21 cellular contexts compared by ENCODE assay signal in the genomic region with DNA sequence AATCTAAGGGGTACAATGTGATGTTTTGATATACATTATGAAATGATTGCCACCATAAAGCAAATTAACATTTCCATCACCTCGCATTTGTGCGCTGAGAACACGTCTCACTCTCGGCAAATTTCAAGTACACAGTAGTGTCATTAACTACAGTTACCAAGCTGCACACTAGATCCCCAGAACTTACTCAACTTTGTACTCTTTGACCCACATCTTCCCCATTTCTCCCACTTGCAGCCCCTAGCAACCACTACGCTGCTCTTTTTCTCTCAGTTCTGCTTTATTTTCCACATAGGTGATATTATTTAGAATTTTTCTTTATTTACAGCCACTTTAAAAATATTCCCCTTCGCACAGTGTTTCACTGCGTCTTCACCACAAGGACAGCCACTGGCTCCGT.
DNase-seq lines count a peak whose midpoint lies in the region; ATAC-seq and TF ChIP-seq lines count a peak whose summit lies in the region.
"Had no signal": no experiment of that assay in that cellular context is flagged by ENCODE, and none has a peak within 500 bp of the region (broad histone marks: within the 10 kb centered on the region; RNA-seq: fewer than 3 reads in every experiment).

No MANE protein-coding gene starts in this region.

- no peaks in the 10 kb centered on the region for H3K4me1 ChIP-seq in neural progenitor cell
- H3K4me1 ChIP-seq: BLaER1, thyroid gland had no signal

- peak overlapping the region; percentile 62 for H3K4me3 ChIP-seq in MG63
- no peak overlapping the region for H3K4me3 ChIP-seq in neural progenitor cell
- H3K4me3 ChIP-seq: BLaER1, thyroid gland had no signal

- H2AFZ ChIP-seq in neural progenitor cell (replicated peaks): no peak overlapping the region

- H3K4me1 Mint-ChIP-seq in T-helper 1 cell treated with Interleukin-12 subunit alpha and Interleukin-12 subunit beta and Interleukin-4 antibody, amounts not matched to agents 30 μg/mL and 1 μg/mL, for 36 hours (ENCODE audit: low read depth): peaks cover 9% of the 10 kb centered on the region
- H3K4me1 Mint-ChIP-seq in central memory CD8-positive, alpha-beta T cell: no peaks in the 10 kb centered on the region
- peaks cover 3% of the 10 kb centered on the region for H3K4me1 Mint-ChIP-seq in neural progenitor cell
- H3K4me1 Mint-ChIP-seq: mesothelial cell of epicardium had no signal

- no peak overlapping the region for H3K27ac Mint-ChIP-seq in T-helper 1 cell treated with Interleukin-12 subunit alpha and Interleukin-12 subunit beta and Interleukin-4 antibody, amounts not matched to agents 30 μg/mL and 1 μg/mL, for 36 hours
- H3K27ac Mint-ChIP-seq in central memory CD8-positive, alpha-beta T cell (ENCODE audit: low read depth): no peak overlapping the region
- H3K27ac Mint-ChIP-seq in neural progenitor cell: no peak overlapping the region
- H3K27ac Mint-ChIP-seq: dendritic cell treated with granulocyte-macrophage colony-stimulating factor and Interleukin-4, amounts not matched to agents 40 ng/mL and 50 ng/mL, for 4 days; mesothelial cell of epicardium had no signal

- ATAC-seq in central memory CD8-positive, alpha-beta T cell (replicated peaks; ENCODE audit: extremely low read depth, poor library complexity, severe bottlenecking): no peak
- no peak for ATAC-seq in GM19351 (IDR thresholded peaks at IDR 0.05; ENCODE audit: unreplicated experiment)
- ATAC-seq: esophagus mucosa, Panc1, sciatic nerve had no signal

- peak overlapping the region; percentile 35 for H3K4me2 ChIP-seq in neural progenitor cell
- H3K4me2 ChIP-seq: BLaER1 had no signal

- H3K27me3 ChIP-seq in MG63 (no peaks in the 10 kb centered on the region), neural progenitor cell (peaks cover 22% of the 10 kb centered on the region)
- H3K27me3 ChIP-seq: BLaER1 had no signal

- no peaks in the 10 kb centered on the region for H3K36me3 Mint-ChIP-seq in T-helper 1 cell treated with Interleukin-12 subunit alpha and Interleukin-12 subunit beta and Interleukin-4 antibody, amounts not matched to agents 30 μg/mL and 1 μg/mL, for 36 hours (ENCODE audit: low read depth)
- H3K36me3 Mint-ChIP-seq in central memory CD8-positive, alpha-beta T cell (ENCODE audit: insufficient read depth): no peaks in the 10 kb centered on the region
- H3K36me3 Mint-ChIP-seq in neural progenitor cell: no peaks in the 10 kb centered on the region
- H3K36me3 Mint-ChIP-seq: mesothelial cell of epicardium had no signal

- peak overlapping the region; percentile 52 for H3K4me3 Mint-ChIP-seq in T-helper 1 cell treated with Interleukin-12 subunit alpha and Interleukin-12 subunit beta and Interleukin-4 antibody, amounts not matched to agents 30 μg/mL and 1 μg/mL, for 36 hours
- H3K4me3 Mint-ChIP-seq in central memory CD8-positive, alpha-beta T cell: peak overlapping the region; percentile 33
- no peak overlapping the region for H3K4me3 Mint-ChIP-seq in neural progenitor cell
- H3K4me3 Mint-ChIP-seq: dendritic cell treated with granulocyte-macrophage colony-stimulating factor and Interleukin-4, amounts not matched to agents 40 ng/mL and 50 ng/mL, for 4 days; mesothelial cell of epicardium had no signal

- H3K27ac ChIP-seq in neural progenitor cell: no peak overlapping the region
- H3K27ac ChIP-seq: BLaER1, thyroid gland had no signal

- no peaks in the 10 kb centered on the region for H3K36me3 ChIP-seq in MG63
- no peaks in the 10 kb centered on the region for H3K36me3 ChIP-seq in neural progenitor cell
- H3K36me3 ChIP-seq: BLaER1, thyroid gland had no signal

- peaks cover 29% of the 10 kb centered on the region for H3K27me3 Mint-ChIP-seq in T-helper 1 cell treated with Interleukin-12 subunit alpha and Interleukin-12 subunit beta and Interleukin-4 antibody, amounts not matched to agents 30 μg/mL and 1 μg/mL, for 36 hours (ENCODE audit: low read depth)
- H3K27me3 Mint-ChIP-seq in central memory CD8-positive, alpha-beta T cell: peaks cover 47% of the 10 kb centered on the region
- H3K27me3 Mint-ChIP-seq in neural progenitor cell (ENCODE audit: insufficient read depth, low read depth): peaks cover 4% of the 10 kb centered on the region

- DNase-seq in T-helper 1 cell: no peak
- DNase-seq in MG63: no peak
- no peak for DNase-seq in central memory CD8-positive, alpha-beta T cell (ENCODE audit: low spot score in 2 of 2)
- DNase-seq in neural progenitor cell (ENCODE audit: low spot score): no peak
- no peak for DNase-seq in effector CD4-positive, alpha-beta T cell
- no peak for DNase-seq in NCI-H2196 (lab: John Stamatoyannopoulos, UW; ENCODE audit: unreplicated experiment)
- DNase-seq: 8988T; activated effector memory CD4-positive, alpha-beta T cell treated with anti-CD3 and anti-CD28 coated beads, Interleukin-2, amount 50 U/mL, for 16 hours; DMS79; IMR-90; NCI-H1092; NCI-H526; thyroid gland had no signal

- H3K9me3 Mint-ChIP-seq in T-helper 1 cell treated with Interleukin-12 subunit alpha and Interleukin-12 subunit beta and Interleukin-4 antibody, amounts not matched to agents 30 μg/mL and 1 μg/mL, for 36 hours: no peaks in the 10 kb centered on the region
- no peaks in the 10 kb centered on the region for H3K9me3 Mint-ChIP-seq in central memory CD8-positive, alpha-beta T cell
- H3K9me3 Mint-ChIP-seq in neural progenitor cell: peaks cover 6% of the 10 kb centered on the region
- H3K9me3 Mint-ChIP-seq: dendritic cell treated with granulocyte-macrophage colony-stimulating factor and Interleukin-4, amounts not matched to agents 40 ng/mL and 50 ng/mL, for 4 days; mesothelial cell of epicardium had no signal

- no peaks in the 10 kb centered on the region for H4K20me1 ChIP-seq in neural progenitor cell (ENCODE audit: low read depth)
- H4K20me1 ChIP-seq: BLaER1 had no signal

- no peaks in the 10 kb centered on the region for H3F3A ChIP-seq in neural progenitor cell (ENCODE audit: low read depth)

- no peak for TF ChIP-seq CTCF in neural progenitor cell (IDR thresholded peaks at IDR 0.05)

- no peak overlapping the region for H3K9ac ChIP-seq in neural progenitor cell
- H3K9ac ChIP-seq: BLaER1 had no signal

- no peaks in the 10 kb centered on the region for H3K79me2 ChIP-seq in neural progenitor cell (ENCODE audit: low read depth)

- no peaks in the 10 kb centered on the region for H3K9me3 ChIP-seq in MG63
- no peaks in the 10 kb centered on the region for H3K9me3 ChIP-seq in neural progenitor cell (ENCODE audit: low read depth)
- H3K9me3 ChIP-seq: thyroid gland had no signal
